In genomic region chr2:234333168-234334130, GRCh38 we compare ENCODE assay signal across 28 cellular contexts.
A peak's percentile ranks its signal among the peaks of the same experiment; 100 is the strongest.
DNase-seq lines count a peak whose midpoint lies in the region; ATAC-seq, FAIRE-seq and TF ChIP-seq lines count a peak whose summit lies in the region.
"Had no signal": no experiment of that assay in that cellular context is flagged by ENCODE, and none has a peak within 500 bp of the region (broad histone marks: within the 10 kb centered on the region; RNA-seq: fewer than 3 reads in every experiment).

No MANE protein-coding gene starts in this region.

- POLR2A ChIA-PET in WTC11 (lab: Charles Lee), result interaction anchor here (0.7 kb wide), 1 partner anchor 638 kb away, joined by 15 read pairs; no protein-coding TSS in a partner anchor
- POLR2A ChIA-PET in activated CD4-positive, alpha-beta T cell treated with anti-CD3 and anti-CD28 coated beads, Interleukin-2, amount 10 ng/mL, durations not matched to agents 7 days and 5 days (lab: Charles Lee), result no interaction called here

- no peak for TF ChIP-seq CTCF in WTC11 (IDR thresholded peaks at IDR 0.05)

- no peak overlapping the region for H3K4me3 ChIP-seq in small intestine (ENCODE audit: low read depth in 1 of 2, low read length in 2 of 2)
- H3K4me3 ChIP-seq: colonic mucosa, prostate gland, tibial artery had no signal

- 82 to 86% (median 85%) methylated on average over 10 of the region's 10 CpGs for WGBS in small intestine, 3 donors

- no peaks in the 10 kb centered on the region for H3K9me3 Mint-ChIP-seq in T-helper 2 cell treated with Interferon-gamma antibody and Interleukin-4, amounts not matched to agents 5 μg/mL and 100 μg/mL, for 36 hours
- no peaks in the 10 kb centered on the region for H3K9me3 Mint-ChIP-seq in WTC11
- H3K9me3 Mint-ChIP-seq in stimulated activated effector memory CD8-positive, alpha-beta T cell treated with anti-CD3 and anti-CD28 coated beads, Interleukin-12 subunit alpha, Interleukin-12 subunit beta, amount 100 ng/mL, for 72 hours, result no peaks in the 10 kb centered on the region
- H3K9me3 Mint-ChIP-seq in activated CD4-positive, alpha-beta T cell treated with anti-CD3 and anti-CD28 coated beads, Interleukin-2, amount 10 ng/mL, durations not matched to agents 7 days and 5 days, result peaks cover 4% of the 10 kb centered on the region
- H3K9me3 Mint-ChIP-seq: neural crest cell; stimulated activated naive CD8-positive, alpha-beta T cell treated with anti-CD3 and anti-CD28 coated beads, Interleukin-15, Interleukin-2, amounts not matched to agents 100 ng/mL and 50 ng/mL, for 24 hours had no signal

- peak overlapping the region; percentile 1 for H3K27ac Mint-ChIP-seq in T-helper 2 cell treated with Interferon-gamma antibody and Interleukin-4, amounts not matched to agents 5 μg/mL and 100 μg/mL, for 36 hours
- H3K27ac Mint-ChIP-seq in WTC11, result no peak overlapping the region
- H3K27ac Mint-ChIP-seq in stimulated activated effector memory CD8-positive, alpha-beta T cell treated with anti-CD3 and anti-CD28 coated beads, Interleukin-12 subunit alpha, Interleukin-12 subunit beta, amount 100 ng/mL, for 72 hours, result peak overlapping the region; percentile 63
- H3K27ac Mint-ChIP-seq in activated CD4-positive, alpha-beta T cell treated with anti-CD3 and anti-CD28 coated beads, Interleukin-2, amount 10 ng/mL, durations not matched to agents 7 days and 5 days, result no peak overlapping the region
- H3K27ac Mint-ChIP-seq: activated naive CD8-positive, alpha-beta T cell treated with anti-CD3 and anti-CD28 coated beads, Interleukin-2, amount 50 U/mL, for 24 hours; B cell; stimulated activated naive CD8-positive, alpha-beta T cell treated with anti-CD3 and anti-CD28 coated beads, Interleukin-15, Interleukin-2, amounts not matched to agents 100 ng/mL and 50 ng/mL, for 24 hours had no signal

- H3K36me3 ChIP-seq in small intestine (ENCODE audit: control insufficient read depth in 2 of 2, insufficient read depth in 2 of 2, low read length in 2 of 2), result no peaks in the 10 kb centered on the region
- H3K36me3 ChIP-seq: brain microvascular endothelial cell, colonic mucosa, prostate gland, tibial artery had no signal

- H3K4me1 Mint-ChIP-seq in T-helper 2 cell treated with Interferon-gamma antibody and Interleukin-4, amounts not matched to agents 5 μg/mL and 100 μg/mL, for 36 hours (ENCODE audit: low read depth), result peaks cover 28% of the 10 kb centered on the region
- H3K4me1 Mint-ChIP-seq in WTC11, result peaks cover 8% of the 10 kb centered on the region
- peaks cover 22% of the 10 kb centered on the region for H3K4me1 Mint-ChIP-seq in stimulated activated effector memory CD8-positive, alpha-beta T cell treated with anti-CD3 and anti-CD28 coated beads, Interleukin-12 subunit alpha, Interleukin-12 subunit beta, amount 100 ng/mL, for 72 hours
- peaks cover 63% of the 10 kb centered on the region for H3K4me1 Mint-ChIP-seq in activated CD4-positive, alpha-beta T cell treated with anti-CD3 and anti-CD28 coated beads, Interleukin-2, amount 10 ng/mL, durations not matched to agents 7 days and 5 days

- no peaks in the 10 kb centered on the region for H3K27me3 ChIP-seq in small intestine (ENCODE audit: control insufficient read depth in 2 of 2, insufficient read depth in 2 of 2, low read length in 2 of 2)
- H3K27me3 ChIP-seq: brain microvascular endothelial cell, colonic mucosa, tibial artery had no signal

- H3K36me3 Mint-ChIP-seq in T-helper 2 cell treated with Interferon-gamma antibody and Interleukin-4, amounts not matched to agents 5 μg/mL and 100 μg/mL, for 36 hours (ENCODE audit: low read depth), result no peaks in the 10 kb centered on the region
- no peaks in the 10 kb centered on the region for H3K36me3 Mint-ChIP-seq in WTC11
- H3K36me3 Mint-ChIP-seq in stimulated activated effector memory CD8-positive, alpha-beta T cell treated with anti-CD3 and anti-CD28 coated beads, Interleukin-12 subunit alpha, Interleukin-12 subunit beta, amount 100 ng/mL, for 72 hours, result no peaks in the 10 kb centered on the region
- H3K36me3 Mint-ChIP-seq in activated CD4-positive, alpha-beta T cell treated with anti-CD3 and anti-CD28 coated beads, Interleukin-2, amount 10 ng/mL, durations not matched to agents 7 days and 5 days (ENCODE audit: low read depth), result peaks cover 8% of the 10 kb centered on the region

- DNase-seq in T-helper 2 cell treated with Interferon-gamma antibody and Interleukin-4, amounts not matched to agents 5 μg/mL and 100 μg/mL, for 36 hours (ENCODE audit: low spot score), result no peak
- DNase-seq in T-helper 2 cell (no peak), WTC11 (ENCODE audit: low spot score) (no peak), iPS-NIHi7 (ENCODE audit: extremely low spot score) (peak; percentile 26), small intestine (no peak)
- DNase-seq in stimulated activated effector memory CD8-positive, alpha-beta T cell treated with anti-CD3 and anti-CD28 coated beads, Interleukin-12 subunit alpha, Interleukin-12 subunit beta, amount 100 ng/mL, for 72 hours (ENCODE audit: low spot score in 2 of 2), result no peak
- no peak for DNase-seq in activated CD4-positive, alpha-beta T cell treated with anti-CD3 and anti-CD28 coated beads, Interleukin-2, amount 10 ng/mL, durations not matched to agents 7 days and 5 days
- DNase-seq: 8988T; activated CD4-positive, alpha-beta T cell treated with anti-CD3 and anti-CD28 coated beads, Interleukin-2, amount 50 U/mL, for 48 hours; activated gamma-delta T cell; activated naive CD8-positive, alpha-beta T cell treated with anti-CD3 and anti-CD28 coated beads, Interleukin-2, amount 50 U/mL, for 24 hours; activated T-cell treated with anti-CD3 and anti-CD28 coated beads for 4 hours; colonic mucosa; midbrain; NCI-H1105 treated with DMSO at 0.1 percent for 48 hours; NCI-H2029 treated with DMSO at 0.1 percent for 48 hours; NCI-H446; stimulated activated CD4-positive, alpha-beta T cell treated with anti-CD3 and anti-CD28 coated beads, Interleukin-4, amount 100 ng/mL, for 1 hour; tibial artery had no signal

- no peaks in the 10 kb centered on the region for H3K9me3 ChIP-seq in small intestine (ENCODE audit: control insufficient read depth, low read depth)
- H3K9me3 ChIP-seq: colonic mucosa, prostate gland, tibial artery had no signal

- CTCF ChIA-PET in WTC11 (lab: Charles Lee), result interaction anchor here (0.5 to 1.9 kb wide), 5 partner anchors 30 to 120 kb away, joined by 3 to 6 read pairs (median 5); no protein-coding TSS in a partner anchor
- CTCF ChIA-PET in activated CD4-positive, alpha-beta T cell treated with anti-CD3 and anti-CD28 coated beads, Interleukin-2, amount 10 ng/mL, durations not matched to agents 7 days and 5 days (lab: Charles Lee), result interaction anchor here (1.0 kb wide), 1 partner anchor 15 kb away, joined by 3 read pairs; no protein-coding TSS in a partner anchor

- no peak overlapping the region for H3K4me3 Mint-ChIP-seq in T-helper 2 cell treated with Interferon-gamma antibody and Interleukin-4, amounts not matched to agents 5 μg/mL and 100 μg/mL, for 36 hours
- no peak overlapping the region for H3K4me3 Mint-ChIP-seq in WTC11
- H3K4me3 Mint-ChIP-seq in stimulated activated effector memory CD8-positive, alpha-beta T cell treated with anti-CD3 and anti-CD28 coated beads, Interleukin-12 subunit alpha, Interleukin-12 subunit beta, amount 100 ng/mL, for 72 hours, result no peak overlapping the region
- H3K4me3 Mint-ChIP-seq in activated CD4-positive, alpha-beta T cell treated with anti-CD3 and anti-CD28 coated beads, Interleukin-2, amount 10 ng/mL, durations not matched to agents 7 days and 5 days, result no peak overlapping the region
- H3K4me3 Mint-ChIP-seq: activated naive CD8-positive, alpha-beta T cell treated with anti-CD3 and anti-CD28 coated beads, Interleukin-2, amount 50 U/mL, for 24 hours; B cell; neural crest cell; stimulated activated naive CD8-positive, alpha-beta T cell treated with anti-CD3 and anti-CD28 coated beads, Interleukin-15, Interleukin-2, amounts not matched to agents 100 ng/mL and 50 ng/mL, for 24 hours had no signal

- FAIRE-seq in small intestine (lab: Jason Lieb, UNC), result no peak
- FAIRE-seq: GM19239, HepG2 had no signal

- H3K27ac ChIP-seq in small intestine (ENCODE audit: low read depth in 1 of 2, low read length in 1 of 2), result no peak overlapping the region
- H3K27ac ChIP-seq: brain microvascular endothelial cell, colonic mucosa, prostate gland, tibial artery had no signal

- ATAC-seq in WTC11 (peak; percentile 38; the same call in 1 of the 2 replicates), HG02798 (IDR thresholded peaks at IDR 0.05; ENCODE audit: poor library complexity, unreplicated experiment) (no peak)
- no peak for ATAC-seq in stimulated activated effector memory CD8-positive, alpha-beta T cell treated with anti-CD3 and anti-CD28 coated beads, Interleukin-12 subunit alpha, Interleukin-12 subunit beta, amount 100 ng/mL, for 72 hours
- ATAC-seq: activated naive CD8-positive, alpha-beta T cell treated with anti-CD3 and anti-CD28 coated beads, Interleukin-2, amount 50 U/mL, for 24 hours; HepG2; left lobe of liver had no signal

- no peaks in the 10 kb centered on the region for H3K27me3 Mint-ChIP-seq in T-helper 2 cell treated with Interferon-gamma antibody and Interleukin-4, amounts not matched to agents 5 μg/mL and 100 μg/mL, for 36 hours (ENCODE audit: low read depth)
- H3K27me3 Mint-ChIP-seq in WTC11 (ENCODE audit: low read depth), result no peaks in the 10 kb centered on the region
- no peaks in the 10 kb centered on the region for H3K27me3 Mint-ChIP-seq in activated CD4-positive, alpha-beta T cell treated with anti-CD3 and anti-CD28 coated beads, Interleukin-2, amount 10 ng/mL, durations not matched to agents 7 days and 5 days
- H3K27me3 Mint-ChIP-seq: activated naive CD8-positive, alpha-beta T cell treated with anti-CD3 and anti-CD28 coated beads, Interleukin-2, amount 50 U/mL, for 24 hours; stimulated activated naive CD8-positive, alpha-beta T cell treated with anti-CD3 and anti-CD28 coated beads, Interleukin-15, Interleukin-2, amounts not matched to agents 100 ng/mL and 50 ng/mL, for 24 hours had no signal

- no peaks in the 10 kb centered on the region for H3K4me1 ChIP-seq in small intestine (ENCODE audit: control insufficient read depth in 2 of 2, insufficient read depth in 1 of 2, low read depth in 1 of 2, low read length in 1 of 2)
- H3K4me1 ChIP-seq: colonic mucosa, prostate gland, tibial artery had no signal

TF ChIP-seq in WTC11, 78 proteins besides CTCF, POLR2A, EP300 and RAD21 (continues in another document):
- TF ChIP-seq HMGXB4 (CRISPR knock-in tag; IDR thresholded peaks at IDR 0.05), result no peak

Comparison
In these comparisons a context has a peak if more than half of its experiments do, and no peak if none do; other contexts are left out.
1. H3K27ac Mint-ChIP-seq: peak in T-helper 2 cell treated with Interferon-gamma antibody and Interleukin-4, amounts not matched to agents 5 μg/mL and 100 μg/mL, for 36 hours (single experiment) and stimulated activated effector memory CD8-positive, alpha-beta T cell treated with anti-CD3 and anti-CD28 coated beads, Interleukin-12 subunit alpha, Interleukin-12 subunit beta, amount 100 ng/mL, for 72 hours (single experiment); none in WTC11 (single experiment) and activated CD4-positive, alpha-beta T cell treated with anti-CD3 and anti-CD28 coated beads, Interleukin-2, amount 10 ng/mL, durations not matched to agents 7 days and 5 days (single experiment).